ENCODE assay signal across 8 cellular contexts in the genomic region with DNA sequence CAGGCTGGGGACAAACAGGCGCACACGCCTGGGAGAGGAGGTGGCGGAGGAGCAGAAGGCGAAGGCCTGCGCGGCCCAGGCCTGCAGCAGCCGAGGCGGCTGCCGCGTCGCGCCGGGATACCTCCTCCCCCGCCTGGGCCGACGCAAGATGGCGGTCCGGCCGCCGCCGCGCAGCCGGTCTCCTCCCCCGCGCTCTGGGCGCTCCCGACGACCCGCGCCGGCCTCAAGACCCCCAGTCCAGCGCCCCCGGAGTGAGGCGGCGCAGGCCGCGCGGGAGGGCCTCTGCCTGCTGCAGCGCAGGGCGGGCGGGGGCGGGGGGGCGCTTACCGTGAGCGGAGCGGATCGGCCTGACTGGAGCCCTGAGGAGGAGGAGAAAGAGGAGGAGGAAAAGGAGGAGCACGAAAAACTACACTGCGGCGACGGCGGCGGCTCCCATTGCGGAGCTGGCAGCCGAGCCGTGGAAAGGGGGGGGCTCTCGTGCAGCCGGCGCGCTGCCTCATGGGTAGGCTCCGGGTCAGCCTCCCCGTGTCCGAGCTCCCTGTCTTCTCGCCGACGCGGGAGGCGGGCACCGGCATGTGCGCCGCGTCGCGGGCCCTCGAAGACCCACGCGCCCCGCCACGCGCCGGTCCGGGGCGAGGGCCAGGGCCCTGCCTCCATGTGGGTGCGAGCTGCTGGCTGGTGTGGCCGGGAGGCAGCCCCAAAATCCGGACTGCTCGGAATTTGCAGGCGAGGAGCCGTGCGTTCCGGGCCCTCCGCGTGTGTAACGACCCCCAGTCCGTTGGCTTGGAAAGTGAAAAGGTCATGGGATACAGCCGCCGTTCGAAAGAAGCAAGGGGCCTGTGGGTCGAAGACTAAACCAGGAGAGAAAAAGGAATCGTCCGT.
DNase-seq lines count a peak whose midpoint lies in the region; ATAC-seq lines count a peak whose summit lies in the region.

TSS of gene ZNF280D (minus strand) at position 379 of the 882 bp plus-strand sequence. CDS start 26,400 bp downstream, outside the sequence.

- DNase-seq in ACHN: peak; percentile 85
- peak; percentile 77 for DNase-seq in NCI-H2227 treated with DMSO at 0.1 percent for 48 hours (lab: John Stamatoyannopoulos, UW)
- DNase-seq in activated CD4-positive, CD25-positive, alpha-beta regulatory T cell treated with anti-CD3 and anti-CD28 coated beads, Interleukin-2, amount 50 U/mL, for 72 hours: peak; percentile 75
- DNase-seq in central memory CD8-positive, alpha-beta T cell (ENCODE audit: low spot score in 2 of 2): peak; percentile 53 to 61
- peak; percentile 83 for DNase-seq in kidney glomerular epithelial cell (lab: John Stamatoyannopoulos, UW)
- DNase-seq in stimulated activated CD4-positive, alpha-beta T cell treated with anti-CD3 and anti-CD28 coated beads, Interleukin-1b, Interleukin-23, amount 100 ng/mL, for 1 hour (ENCODE audit: low read depth in 2 of 2): peak; percentile 24 to 65

- in situ Hi-C loops in ACHN (cut with HindIII; ENCODE audit: low pct_ligation_motif_present, low pct_unique_long_range_greater_than_20kb, low sequenced_read_pairs): no loop called here

- H3K27ac Mint-ChIP-seq in central memory CD8-positive, alpha-beta T cell (ENCODE audit: low read depth): peak within 1 kb of the TSS; percentile 97

- peaks cover 12% of the 10 kb centered on the region for H3K36me3 Mint-ChIP-seq in central memory CD8-positive, alpha-beta T cell (ENCODE audit: insufficient read depth)

- ATAC-seq in GM18907 (IDR thresholded peaks at IDR 0.05; ENCODE audit: unreplicated experiment) (peak; percentile 81), HG03139 (IDR thresholded peaks at IDR 0.05; ENCODE audit: unreplicated experiment) (peak; percentile 75)
- peak; percentile 84 for ATAC-seq in central memory CD8-positive, alpha-beta T cell (replicated peaks; ENCODE audit: extremely low read depth, poor library complexity, severe bottlenecking)

- H3K9me3 Mint-ChIP-seq in central memory CD8-positive, alpha-beta T cell: no peaks in the 10 kb centered on the region

- H3K27me3 Mint-ChIP-seq in central memory CD8-positive, alpha-beta T cell: no peaks in the 10 kb centered on the region

- H3K4me3 Mint-ChIP-seq in central memory CD8-positive, alpha-beta T cell: peak within 1 kb of the TSS; percentile 94

- H3K4me1 Mint-ChIP-seq in central memory CD8-positive, alpha-beta T cell: peaks cover 36% of the 10 kb centered on the region

Comparison
In these comparisons a context has a peak if more than half of its experiments do, and no peak if none do; other contexts are left out.
1. Peak in every context shown above with its lines: DNase-seq and ATAC-seq.